In genomic region chr7:82443044-82443800, GRCh38 we compare ENCODE assay signal across 8 cellular contexts. TPM values are rescaled to one million over a fixed set of nuclear protein-coding genes. Genes with fewer than 3 reads are reported as not detected.
DNase-seq lines count a peak whose midpoint lies in the region; ATAC-seq and TF ChIP-seq lines count a peak whose summit lies in the region.

TSS of gene CACNA2D1 (minus strand) at chr7:82443777.

- H3K4me1 ChIP-seq in esophagus squamous epithelium (peaks cover 3 to 29% (median 8%) of the 10 kb centered on the region in 3 donors), mucosa of stomach (ENCODE audit: control insufficient read depth, insufficient read depth, low read length) (peaks cover 6% of the 10 kb centered on the region), upper lobe of left lung (peaks cover 0 to 25% (median 8%) of the 10 kb centered on the region in 4 donors)

- H3K27ac Mint-ChIP-seq in T-cell: no peak within 1 kb of the TSS

- in situ Hi-C loops in Caki2 (cut with HindIII; ENCODE audit: low pct_unique_long_range_greater_than_20kb, low sequenced_read_pairs): no loop called here

- peak within 1 kb of the TSS; percentile 69 for H3K9ac ChIP-seq in mucosa of stomach (ENCODE audit: low read length)

- no peaks in the 10 kb centered on the region for H3K36me3 ChIP-seq in esophagus squamous epithelium
- no peaks in the 10 kb centered on the region for H3K36me3 ChIP-seq in mucosa of stomach (ENCODE audit: control insufficient read depth, insufficient read depth, low read length)
- no peaks in the 10 kb centered on the region for H3K36me3 ChIP-seq in upper lobe of left lung

- no peak for TF ChIP-seq CTCF in esophagus squamous epithelium (IDR thresholded peaks at IDR 0.05)
- no peak for TF ChIP-seq CTCF in upper lobe of left lung (IDR thresholded peaks at IDR 0.05)

- H3K9me3 Mint-ChIP-seq in T-cell: no peaks in the 10 kb centered on the region

- peaks cover 0 to 12% (median 0%) of the 10 kb centered on the region in 4 donors for H3K27me3 ChIP-seq in esophagus squamous epithelium
- H3K27me3 ChIP-seq in mucosa of stomach (ENCODE audit: control insufficient read depth, insufficient read depth, low read length): no peaks in the 10 kb centered on the region
- H3K27me3 ChIP-seq in upper lobe of left lung: peaks cover 0 to 3% (median 1%) of the 10 kb centered on the region in 4 donors

- no peak for ATAC-seq in T-cell (replicated peaks in 1 of 4)
- ATAC-seq in upper lobe of left lung (ENCODE audit: low FRiP score in 2 of 2): peak; percentile 75 to 87
- ATAC-seq in HG02981 (IDR thresholded peaks at IDR 0.05; ENCODE audit: unreplicated experiment): no peak
- no peak for ATAC-seq in GM18517 (IDR thresholded peaks at IDR 0.05; ENCODE audit: unreplicated experiment)

- TF ChIP-seq EP300 in upper lobe of left lung (IDR thresholded peaks at IDR 0.05): no peak

- H3K9me3 ChIP-seq in esophagus squamous epithelium (no peaks in the 10 kb centered on the region), mucosa of stomach (ENCODE audit: control insufficient read depth, low read length) (no peaks in the 10 kb centered on the region), upper lobe of left lung (no peaks in the 10 kb centered on the region)

- DNase-seq in Caki2 (ENCODE audit: low read depth): peak; percentile 64
- DNase-seq in HCEC 1CT: peak; percentile 59
- DNase-seq in T-cell: no peak
- DNase-seq in esophagus squamous epithelium (lab: John Stamatoyannopoulos, UW): no peak
- peak in 1 of 2 donors; percentile 93 for DNase-seq in upper lobe of left lung

- intact Hi-C loops in esophagus squamous epithelium (cut with DNase I): no loop called here

- H3K27ac ChIP-seq in esophagus squamous epithelium: peak within 1 kb of the TSS; percentile 79 to 94 (median 88)
- peak within 1 kb of the TSS; percentile 76 to 87 (median 84) for H3K27ac ChIP-seq in upper lobe of left lung

- H3K4me3 Mint-ChIP-seq in T-cell: peak within 1 kb of the TSS; percentile 50 to 66 (median 56)

- H3K4me3 ChIP-seq in esophagus squamous epithelium: peak within 1 kb of the TSS; percentile 65 to 74 (median 71)
- peak within 1 kb of the TSS; percentile 82 for H3K4me3 ChIP-seq in mucosa of stomach (ENCODE audit: low read length)
- H3K4me3 ChIP-seq in upper lobe of left lung: peak within 1 kb of the TSS; percentile 56 to 75 (median 68)

- no CpG with 5 or more reads among the region's 107 CpGs for WGBS in esophagus squamous epithelium, 2 donors
- 3% methylated on average over 12 to 70 of the region's 107 CpGs for WGBS in upper lobe of left lung, 2 donors

- TF ChIP-seq POLR2A in esophagus squamous epithelium (IDR thresholded peaks at IDR 0.05): peak in 1 of 4 donors; percentile 23
- TF ChIP-seq POLR2A in upper lobe of left lung (IDR thresholded peaks at IDR 0.05): peak in 1 of 4 donors; percentile 8

- CTCF ChIA-PET in T-cell (lab: Charles Lee): interaction anchor here in 1 of 2 donors (0.6 kb wide), 1 partner anchor 69 kb away, joined by 3 read pairs; no protein-coding TSS in a partner anchor

- H3K36me3 Mint-ChIP-seq in T-cell: no peaks in the 10 kb centered on the region

- peaks cover 0 to 9% (median 6%) of the 10 kb centered on the region in 3 donors for H3K4me1 Mint-ChIP-seq in T-cell

- POLR2A ChIA-PET in T-cell (lab: Charles Lee): no interaction called here

- peaks cover 30 to 40% of the 10 kb centered on the region in 2 donors for H3K27me3 Mint-ChIP-seq in T-cell

RNA-seq across cellular contexts. Expression of gene CACNA2D1, which starts in this region (rescaled TPM):
- total RNA-seq in Caki2 (2014; rRNA removed; shearing (Covaris generic); ENCODE audit: low replicate concordance): 2.5 and 5.8 TPM in 2 replicates
- under 1 TPM in 3 of 5 donors, not detected in 2; 0.03 to 0.43 (median 0.35) TPM for total RNA-seq in T-cell
- 10 to 100 TPM in 1 of 4 donors, 1 to 10 TPM in 1, under 1 TPM in 2; 0.30 to 12.8 (median 2.4) TPM for total RNA-seq in esophagus squamous epithelium
- total RNA-seq in upper lobe of left lung: 10 to 100 TPM in 3 of 6 donors, 1 to 10 TPM in 3; 6.7 to 85.9 (median 9.6) TPM

Comparison
In these comparisons a context has a peak if more than half of its experiments do, and no peak if none do; other contexts are left out.
1. DNase-seq: peak in Caki2 (single experiment) and HCEC 1CT (single experiment); none in T-cell (0 of 34) and esophagus squamous epithelium (single experiment).
2. ATAC-seq: peak in upper lobe of left lung (2 of 2); none in T-cell (0 of 4), HG02981 (single experiment) and GM18517 (single experiment).
3. Peak in every context shown above with its lines, with median percentiles within 50 percentile points of each other: H3K4me3 ChIP-seq.